In genomic region chr7:122219253-122219865, GRCh38 we compare ENCODE assay signal across 8 cellular contexts.
DNase-seq lines count a peak whose midpoint lies in the region; ATAC-seq and TF ChIP-seq lines count a peak whose summit lies in the region.

No MANE protein-coding gene starts in this region.

- H3K36me3 ChIP-seq in gastroesophageal sphincter, result no peaks in the 10 kb centered on the region

- H3K4me1 ChIP-seq in gastroesophageal sphincter, result no peaks in the 10 kb centered on the region

- no peaks in the 10 kb centered on the region for H3K9me3 ChIP-seq in gastroesophageal sphincter

- H3K9me3 Mint-ChIP-seq in Calu3 (ENCODE audit: low read depth, unreplicated experiment) (no peaks in the 10 kb centered on the region), type B pancreatic cell (no peaks in the 10 kb centered on the region)
- H3K9me3 Mint-ChIP-seq in stimulated activated memory B cell treated with anti-CD40 and anti-IgM and Interleukin-4, amounts not matched to agents 10 μg/mL and 1 μg/mL and 100 μg/mL, for 72 hours, result no peaks in the 10 kb centered on the region

- H3K4me1 Mint-ChIP-seq in Calu3 (ENCODE audit: low read depth, unreplicated experiment), result peaks cover 8% of the 10 kb centered on the region
- no peaks in the 10 kb centered on the region for H3K4me1 Mint-ChIP-seq in type B pancreatic cell (ENCODE audit: unreplicated experiment)
- no peaks in the 10 kb centered on the region for H3K4me1 Mint-ChIP-seq in stimulated activated memory B cell treated with anti-CD40 and anti-IgM and Interleukin-4, amounts not matched to agents 10 μg/mL and 1 μg/mL and 100 μg/mL, for 72 hours

- intact Hi-C loops in Calu3 (cut with micrococcal nuclease; ENCODE audit: unreplicated experiment), result loop anchor here (1.0 to 5.0 kb wide), 3 partner anchors 127 to 310 kb away; no protein-coding TSS in a partner anchor

- no peaks in the 10 kb centered on the region for H3K27me3 Mint-ChIP-seq in Calu3 (ENCODE audit: unreplicated experiment)
- H3K27me3 Mint-ChIP-seq in type B pancreatic cell, result peaks cover 3% of the 10 kb centered on the region
- H3K27me3 Mint-ChIP-seq in stimulated activated memory B cell treated with anti-CD40 and anti-IgM and Interleukin-4, amounts not matched to agents 10 μg/mL and 1 μg/mL and 100 μg/mL, for 72 hours, result no peaks in the 10 kb centered on the region

- no peaks in the 10 kb centered on the region for H3K27me3 ChIP-seq in gastroesophageal sphincter

- no peaks in the 10 kb centered on the region for H3K36me3 Mint-ChIP-seq in Calu3 (ENCODE audit: insufficient read depth, unreplicated experiment)
- no peaks in the 10 kb centered on the region for H3K36me3 Mint-ChIP-seq in type B pancreatic cell
- H3K36me3 Mint-ChIP-seq in stimulated activated memory B cell treated with anti-CD40 and anti-IgM and Interleukin-4, amounts not matched to agents 10 μg/mL and 1 μg/mL and 100 μg/mL, for 72 hours, result no peaks in the 10 kb centered on the region

- BruUV-seq in Calu3 (replicated peaks; lab: Mats Ljungman, UMichigan), result no TSS peak

- TF ChIP-seq EP300 in gastroesophageal sphincter (IDR thresholded peaks at IDR 0.05), result no peak

- H3K27ac ChIP-seq in gastroesophageal sphincter, result no peak overlapping the region

- CTCF ChIA-PET in Calu3 (lab: Charles Lee), result interaction anchor here (1.6 kb wide), 2 partner anchors 309 to 314 kb away, joined by 3 to 8 read pairs; no protein-coding TSS in a partner anchor

- DNase-seq in Calu3 (peak; percentile 10), HCEC 1CT (peak; percentile 5), RPMI8226 (peak; percentile 49), type B pancreatic cell (ENCODE audit: extremely low spot score, unreplicated experiment) (no peak), SW480 (ENCODE audit: low spot score) (no peak)
- no peak for DNase-seq in stimulated activated CD4-positive, alpha-beta T cell treated with anti-CD3 and anti-CD28 coated beads, Interleukin-1b, Interleukin-23, amount 100 ng/mL, for 48 hours

- ATAC-seq in gastroesophageal sphincter, result no peak
- ATAC-seq in stimulated activated memory B cell treated with anti-CD40 and anti-IgM and Interleukin-4, amounts not matched to agents 10 μg/mL and 1 μg/mL and 100 μg/mL, for 72 hours, result no peak

- TF ChIP-seq POLR2A in gastroesophageal sphincter (IDR thresholded peaks at IDR 0.05), result no peak

- peak; percentile 32 for TF ChIP-seq CTCF in Calu3 (IDR thresholded peaks at IDR 0.05; ENCODE audit: unreplicated experiment)
- TF ChIP-seq CTCF in gastroesophageal sphincter (IDR thresholded peaks at IDR 0.05), result peak; percentile 38 to 57 (median 48)
- peak; percentile 94 for TF ChIP-seq CTCF in type B pancreatic cell (conservative IDR thresholded peaks at IDR 0.05)

- H3K27ac Mint-ChIP-seq in Calu3 (ENCODE audit: unreplicated experiment) (no peak overlapping the region), type B pancreatic cell (no peak overlapping the region)
- no peak overlapping the region for H3K27ac Mint-ChIP-seq in stimulated activated memory B cell treated with anti-CD40 and anti-IgM and Interleukin-4, amounts not matched to agents 10 μg/mL and 1 μg/mL and 100 μg/mL, for 72 hours

- H3K4me3 ChIP-seq in gastroesophageal sphincter, result no peak overlapping the region

- H3K4me3 Mint-ChIP-seq in Calu3 (ENCODE audit: low read depth, unreplicated experiment) (no peak overlapping the region), type B pancreatic cell (no peak overlapping the region)
- no peak overlapping the region for H3K4me3 Mint-ChIP-seq in stimulated activated memory B cell treated with anti-CD40 and anti-IgM and Interleukin-4, amounts not matched to agents 10 μg/mL and 1 μg/mL and 100 μg/mL, for 72 hours

Comparison
In these comparisons a context has a peak if more than half of its experiments do, and no peak if none do; other contexts are left out.
1. DNase-seq: peak in Calu3 (single experiment), HCEC 1CT (single experiment) and RPMI8226 (single experiment); none in type B pancreatic cell (single experiment), stimulated activated CD4-positive, alpha-beta T cell treated with anti-CD3 and anti-CD28 coated beads, Interleukin-1b, Interleukin-23, amount 100 ng/mL, for 48 hours (single experiment) and SW480 (single experiment).
2. CTCF ChIP-seq: peak in every context shown above with its lines; median percentile 94 in type B pancreatic cell; 48 in gastroesophageal sphincter; 32 in Calu3.